In genomic region chr6:12605888-12606345, GRCh38 we compare ENCODE assay signal across 1 cellular context.
TF ChIP-seq lines count a peak whose summit lies in the region.

No MANE protein-coding gene starts in this region.

TF ChIP-seq in WTC11, 78 proteins besides CTCF, POLR2A, EP300 and RAD21 (continued from another document):
- TF ChIP-seq PRDM15 (CRISPR knock-in tag; IDR thresholded peaks at IDR 0.05), result no peak
